1 cellular context compared by ENCODE assay signal in the genomic region with DNA sequence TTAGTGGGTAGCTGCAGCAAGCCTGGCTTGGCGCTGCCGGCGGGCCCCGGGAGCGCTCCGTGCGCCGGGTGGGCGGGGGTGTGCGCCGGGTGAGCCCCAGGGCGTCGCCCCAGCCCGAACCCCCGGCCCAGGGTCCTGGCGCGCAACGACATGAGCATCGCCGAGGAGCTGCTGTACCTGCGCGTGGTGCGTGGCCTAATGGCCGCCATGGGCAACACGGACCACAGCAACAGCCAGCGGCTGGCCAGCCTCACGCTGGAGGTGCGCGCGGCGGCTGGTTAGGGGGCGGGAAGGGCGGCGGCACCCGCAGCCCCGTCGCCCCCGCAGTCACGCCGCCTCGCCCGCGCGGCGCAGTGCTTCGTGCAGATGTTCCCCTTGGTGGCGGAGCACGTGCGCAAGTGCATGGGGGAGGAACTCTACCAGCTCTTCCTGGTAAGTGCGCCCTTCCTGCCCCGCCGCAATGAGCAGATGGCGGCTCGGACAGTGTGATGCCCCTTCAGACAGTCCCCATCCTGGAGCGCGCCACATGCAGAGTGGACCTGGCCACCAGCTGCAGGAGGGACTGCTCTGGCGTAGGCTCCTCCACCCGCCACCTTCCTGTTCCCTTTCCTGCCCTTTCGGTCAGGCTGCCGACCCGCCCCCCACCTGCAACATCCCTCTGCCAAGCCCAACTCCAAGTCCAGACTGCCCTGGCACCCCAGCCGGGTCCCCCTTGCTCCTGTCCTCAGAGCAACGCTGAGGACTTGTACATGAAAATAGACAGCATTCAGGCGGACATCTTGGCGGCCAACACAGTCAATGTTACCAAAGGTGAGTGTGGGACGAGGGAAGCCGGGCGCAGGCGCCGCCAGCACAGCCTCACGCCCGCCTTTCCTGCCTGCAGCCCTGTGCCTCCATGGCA.
TF ChIP-seq lines count a peak whose summit lies in the region.

No MANE protein-coding gene starts in this region.

TF ChIP-seq in HepG2, 621 proteins besides CTCF, POLR2A, EP300 and RAD21:
- TF ChIP-seq ZBTB38 (CRISPR knock-in tag; IDR thresholded peaks at IDR 0.05) (0 out of 2 replicates have a peak, but pooled peaks have one; percentile 13), JUNB (CRISPR knock-in tag; IDR thresholded peaks at IDR 0.05; ENCODE audit: borderline replicate concordance) (no peak)
